In the genomic region with DNA sequence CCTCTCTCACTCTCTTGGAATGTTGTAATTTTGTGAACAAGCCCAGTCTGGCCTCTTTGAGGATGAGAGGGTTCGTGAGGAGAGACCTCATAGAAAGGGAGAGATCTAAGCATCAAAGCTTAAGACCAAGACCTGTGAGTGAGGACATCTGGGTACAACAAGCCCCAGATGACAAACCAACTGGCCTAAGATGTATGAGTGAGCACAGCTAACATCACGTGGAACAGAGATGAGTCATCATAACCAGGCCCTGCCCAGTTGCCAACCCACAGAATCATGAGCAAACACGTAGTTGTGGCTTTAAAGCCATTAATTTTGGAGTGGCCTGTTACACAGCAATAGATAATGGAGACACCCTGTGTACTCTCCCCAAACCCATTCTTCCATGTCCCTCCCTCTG, we compare ENCODE assay signal across 8 cellular contexts.
A peak's percentile ranks its signal among the peaks of the same experiment; 100 is the strongest.
DNase-seq lines count a peak whose midpoint lies in the region; ATAC-seq, FAIRE-seq and TF ChIP-seq lines count a peak whose summit lies in the region.

No MANE protein-coding gene starts in this region.

- peak; percentile 52 for DNase-seq in Caki2 (ENCODE audit: low read depth)
- DNase-seq in K562 (ENCODE audit: extremely low read depth in 1 of 4, low spot score in 3 of 4) = peak; percentile 10 to 36 (median 14)
- no peak for DNase-seq in gastrocnemius medialis
- no peak for DNase-seq in Right ventricle myocardium inferior (ENCODE audit: missing footprints)
- no peak for DNase-seq in BE2C
- no peak for DNase-seq in NCI-H1436 treated with DMSO at 0.1 percent for 48 hours (lab: John Stamatoyannopoulos, UW)

- H3K27ac ChIP-seq in K562 (ENCODE audit: extremely low read depth, low read depth, low read length) (no peak overlapping the region), gastrocnemius medialis (no peak overlapping the region)

- no peak overlapping the region for H3K4me2 ChIP-seq in K562 (ENCODE audit: insufficient read depth, low read length)

- intact Hi-C loops in K562 (cut with micrococcal nuclease) = no loop called here
- intact Hi-C loops in gastrocnemius medialis (cut with DNase I; ENCODE audit: low total_unique reads) = no loop called here
- intact Hi-C loops in Right ventricle myocardium inferior (cut with DNase I) = no loop called here

- TF ChIP-seq POLR2A in K562 (conservative IDR thresholded peaks at IDR 0.05) = no peak
- no peak for TF ChIP-seq POLR2A in gastrocnemius medialis (IDR thresholded peaks at IDR 0.05)

- H3K9me3 ChIP-seq in K562 (replicated peaks; ENCODE audit: control insufficient read depth, insufficient read depth, low read depth, low read length) (no peaks in the 10 kb centered on the region), gastrocnemius medialis (no peaks in the 10 kb centered on the region), BE2C (no peaks in the 10 kb centered on the region)

- H3K36me3 ChIP-seq in K562 (ENCODE audit: control insufficient read depth, insufficient read depth, low read length) = no peaks in the 10 kb centered on the region
- H3K36me3 ChIP-seq in gastrocnemius medialis = no peaks in the 10 kb centered on the region
- H3K36me3 ChIP-seq in BE2C = no peaks in the 10 kb centered on the region

- TF ChIP-seq RAD21 in K562 (CRISPR knock-in tag; conservative IDR thresholded peaks at IDR 0.05 in 1 of 2, IDR thresholded peaks at IDR 0.05 in 1 of 2) = no peak

- no peaks in the 10 kb centered on the region for H3K9me1 ChIP-seq in K562 (ENCODE audit: control insufficient read depth, insufficient read depth, low read length)

- H3K79me2 ChIP-seq in K562 (ENCODE audit: control insufficient read depth, insufficient read depth, low read length) = no peaks in the 10 kb centered on the region

- H4K20me1 ChIP-seq in K562 (replicated peaks; ENCODE audit: control insufficient read depth, insufficient read depth, low read length) = no peaks in the 10 kb centered on the region

- TF ChIP-seq EP300 in K562 (IDR thresholded peaks at IDR 0.05; ENCODE audit: low read length) = no peak

- no peaks in the 10 kb centered on the region for H3K27me3 ChIP-seq in K562 (ENCODE audit: control insufficient read depth in 2 of 2, insufficient read depth in 2 of 2, low read length in 2 of 2)
- no peaks in the 10 kb centered on the region for H3K27me3 ChIP-seq in gastrocnemius medialis
- H3K27me3 ChIP-seq in BE2C = no peaks in the 10 kb centered on the region; the same call in 1 of the 2 replicates

- BruUV-seq in K562 (replicated peaks; lab: Mats Ljungman, UMichigan) = no TSS peak

- in situ Hi-C loops in Caki2 (cut with HindIII; ENCODE audit: low pct_unique_long_range_greater_than_20kb, low sequenced_read_pairs) = no loop called here
- in situ Hi-C loops in K562 (cut with MboI) = no loop called here
- in situ Hi-C loops in gastrocnemius medialis (cut with MboI; ENCODE audit: low sequenced_read_pairs in 4 of 4) = no loop called here

- peak; percentile 60 for FAIRE-seq in K562 (lab: Jason Lieb, UNC)

- CTCF ChIA-PET in K562 (lab: Yijun Ruan, JAX; ENCODE audit: low intra/inter-chr PET ratio) = no interaction called here

- ATAC-seq in GM21381 (IDR thresholded peaks at IDR 0.05; ENCODE audit: unreplicated experiment) (peak; percentile 82), HG03558 (IDR thresholded peaks at IDR 0.05; ENCODE audit: extremely low read depth, unreplicated experiment) (peak; percentile 85), K562 (peak; percentile 56; the same call in 2 of the 3 replicates), gastrocnemius medialis (no peak), Right ventricle myocardium inferior (no peak)

- no peak overlapping the region for H3K9ac ChIP-seq in K562 (ENCODE audit: insufficient read depth in 1 of 2, low read depth in 2 of 2, low read length in 2 of 2)

- POLR2A ChIA-PET in K562 (lab: Yijun Ruan, JAX) = interaction anchor here (1.0 kb wide), 1 partner anchor 17 kb away, joined by 3 read pairs; no protein-coding TSS in a partner anchor

- 0 out of 2 replicates have a peak overlapping the region, but pooled peaks have one; percentile 14 for H2AFZ ChIP-seq in K562 (ENCODE audit: low read depth, low read length)

- no peaks in the 10 kb centered on the region; a peak in 1 of 5 replicates for H3K4me1 ChIP-seq in K562 (replicated peaks in 1 of 2; ENCODE audit: control insufficient read depth in 2 of 2, insufficient read depth in 2 of 2, low read length in 2 of 2)
- no peaks in the 10 kb centered on the region for H3K4me1 ChIP-seq in gastrocnemius medialis
- no peaks in the 10 kb centered on the region for H3K4me1 ChIP-seq in BE2C

- 0% methylated on average over 3 of the region's 3 CpGs for WGBS in K562 (ENCODE audit: insufficient coverage, low coverage, missing lambda C conversion rate)

- TF ChIP-seq CTCF in K562 (IDR thresholded peaks at IDR 0.05 in 2 of 3, conservative IDR thresholded peaks at IDR 0.05 in 1 of 3; ENCODE audit: insufficient read depth in 2 of 3, low read depth in 1 of 3, low read length in 3 of 3) (no peak), gastrocnemius medialis (IDR thresholded peaks at IDR 0.05 in 4 of 5, conservative IDR thresholded peaks at IDR 0.05 in 1 of 5) (no peak), BE2C (IDR thresholded peaks at IDR 0.05; ENCODE audit: low read depth, low read length) (no peak)

- H3K4me3 ChIP-seq in K562 (no peak overlapping the region), gastrocnemius medialis (no peak overlapping the region), BE2C (ENCODE audit: low read depth, low read length) (no peak overlapping the region)

TF ChIP-seq in K562, 482 proteins besides CTCF, POLR2A, EP300 and RAD21 (continues in another document):
- TF ChIP-seq, protein P1, sequence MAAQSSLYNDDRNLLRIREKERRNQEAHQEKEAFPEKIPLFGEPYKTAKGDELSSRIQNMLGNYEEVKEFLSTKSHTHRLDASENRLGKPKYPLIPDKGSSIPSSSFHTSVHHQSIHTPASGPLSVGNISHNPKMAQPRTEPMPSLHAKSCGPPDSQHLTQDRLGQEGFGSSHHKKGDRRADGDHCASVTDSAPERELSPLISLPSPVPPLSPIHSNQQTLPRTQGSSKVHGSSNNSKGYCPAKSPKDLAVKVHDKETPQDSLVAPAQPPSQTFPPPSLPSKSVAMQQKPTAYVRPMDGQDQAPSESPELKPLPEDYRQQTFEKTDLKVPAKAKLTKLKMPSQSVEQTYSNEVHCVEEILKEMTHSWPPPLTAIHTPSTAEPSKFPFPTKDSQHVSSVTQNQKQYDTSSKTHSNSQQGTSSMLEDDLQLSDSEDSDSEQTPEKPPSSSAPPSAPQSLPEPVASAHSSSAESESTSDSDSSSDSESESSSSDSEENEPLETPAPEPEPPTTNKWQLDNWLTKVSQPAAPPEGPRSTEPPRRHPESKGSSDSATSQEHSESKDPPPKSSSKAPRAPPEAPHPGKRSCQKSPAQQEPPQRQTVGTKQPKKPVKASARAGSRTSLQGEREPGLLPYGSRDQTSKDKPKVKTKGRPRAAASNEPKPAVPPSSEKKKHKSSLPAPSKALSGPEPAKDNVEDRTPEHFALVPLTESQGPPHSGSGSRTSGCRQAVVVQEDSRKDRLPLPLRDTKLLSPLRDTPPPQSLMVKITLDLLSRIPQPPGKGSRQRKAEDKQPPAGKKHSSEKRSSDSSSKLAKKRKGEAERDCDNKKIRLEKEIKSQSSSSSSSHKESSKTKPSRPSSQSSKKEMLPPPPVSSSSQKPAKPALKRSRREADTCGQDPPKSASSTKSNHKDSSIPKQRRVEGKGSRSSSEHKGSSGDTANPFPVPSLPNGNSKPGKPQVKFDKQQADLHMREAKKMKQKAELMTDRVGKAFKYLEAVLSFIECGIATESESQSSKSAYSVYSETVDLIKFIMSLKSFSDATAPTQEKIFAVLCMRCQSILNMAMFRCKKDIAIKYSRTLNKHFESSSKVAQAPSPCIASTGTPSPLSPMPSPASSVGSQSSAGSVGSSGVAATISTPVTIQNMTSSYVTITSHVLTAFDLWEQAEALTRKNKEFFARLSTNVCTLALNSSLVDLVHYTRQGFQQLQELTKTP (IDR thresholded peaks at IDR 0.05; ENCODE audit: low read depth in 1 of 2, partially characterized antibody in 2 of 2) = no peak
- TF ChIP-seq XRCC4 (IDR thresholded peaks at IDR 0.05; ENCODE audit: extremely low read depth, insufficient read depth, insufficient read length) (no peak), YBX1 (IDR thresholded peaks at IDR 0.05) (no peak), PCBP2 (IDR thresholded peaks at IDR 0.05; ENCODE audit: low read depth, low read length, poor library complexity, severe bottlenecking) (no peak), RBM14 (IDR thresholded peaks at IDR 0.05; ENCODE audit: borderline replicate concordance, insufficient read depth, low read depth, low read length) (no peak), XRCC5 (IDR thresholded peaks at IDR 0.05; ENCODE audit: low read depth, low read length) (no peak), NCOA1 (IDR thresholded peaks at IDR 0.05; ENCODE audit: low read depth) (no peak), ZNF584 (CRISPR knock-in tag; IDR thresholded peaks at IDR 0.05; ENCODE audit: low read depth) (no peak), FOSL1 (tag; conservative IDR thresholded peaks at IDR 0.05) (peak; percentile 90), L3MBTL2 (IDR thresholded peaks at IDR 0.05) (no peak), SRF (CRISPR knock-in tag; IDR thresholded peaks at IDR 0.05) (no peak), PHB2 (IDR thresholded peaks at IDR 0.05; ENCODE audit: low read depth) (no peak)
- TF ChIP-seq, protein P2, sequence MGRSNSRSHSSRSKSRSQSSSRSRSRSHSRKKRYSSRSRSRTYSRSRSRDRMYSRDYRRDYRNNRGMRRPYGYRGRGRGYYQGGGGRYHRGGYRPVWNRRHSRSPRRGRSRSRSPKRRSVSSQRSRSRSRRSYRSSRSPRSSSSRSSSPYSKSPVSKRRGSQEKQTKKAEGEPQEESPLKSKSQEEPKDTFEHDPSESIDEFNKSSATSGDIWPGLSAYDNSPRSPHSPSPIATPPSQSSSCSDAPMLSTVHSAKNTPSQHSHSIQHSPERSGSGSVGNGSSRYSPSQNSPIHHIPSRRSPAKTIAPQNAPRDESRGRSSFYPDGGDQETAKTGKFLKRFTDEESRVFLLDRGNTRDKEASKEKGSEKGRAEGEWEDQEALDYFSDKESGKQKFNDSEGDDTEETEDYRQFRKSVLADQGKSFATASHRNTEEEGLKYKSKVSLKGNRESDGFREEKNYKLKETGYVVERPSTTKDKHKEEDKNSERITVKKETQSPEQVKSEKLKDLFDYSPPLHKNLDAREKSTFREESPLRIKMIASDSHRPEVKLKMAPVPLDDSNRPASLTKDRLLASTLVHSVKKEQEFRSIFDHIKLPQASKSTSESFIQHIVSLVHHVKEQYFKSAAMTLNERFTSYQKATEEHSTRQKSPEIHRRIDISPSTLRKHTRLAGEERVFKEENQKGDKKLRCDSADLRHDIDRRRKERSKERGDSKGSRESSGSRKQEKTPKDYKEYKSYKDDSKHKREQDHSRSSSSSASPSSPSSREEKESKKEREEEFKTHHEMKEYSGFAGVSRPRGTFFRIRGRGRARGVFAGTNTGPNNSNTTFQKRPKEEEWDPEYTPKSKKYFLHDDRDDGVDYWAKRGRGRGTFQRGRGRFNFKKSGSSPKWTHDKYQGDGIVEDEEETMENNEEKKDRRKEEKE (IDR thresholded peaks at IDR 0.05; ENCODE audit: borderline replicate concordance in 1 of 2, control insufficient read depth in 1 of 2, low read depth in 2 of 2, low read length in 1 of 2) = no peak

Comparison
In these comparisons a context has a peak if more than half of its experiments do, and no peak if none do; other contexts are left out.
1. DNase-seq: peak in Caki2 (single experiment) and K562 (4 of 4); none in gastrocnemius medialis (0 of 2), Right ventricle myocardium inferior (single experiment), BE2C (single experiment) and NCI-H1436 treated with DMSO at 0.1 percent for 48 hours (single experiment).
2. ATAC-seq: peak in GM21381 (single experiment), HG03558 (single experiment) and K562 (single experiment); none in gastrocnemius medialis (0 of 2) and Right ventricle myocardium inferior (single experiment).